Comparison of ENCODE assay signal across 1 cellular context in the genomic region with DNA sequence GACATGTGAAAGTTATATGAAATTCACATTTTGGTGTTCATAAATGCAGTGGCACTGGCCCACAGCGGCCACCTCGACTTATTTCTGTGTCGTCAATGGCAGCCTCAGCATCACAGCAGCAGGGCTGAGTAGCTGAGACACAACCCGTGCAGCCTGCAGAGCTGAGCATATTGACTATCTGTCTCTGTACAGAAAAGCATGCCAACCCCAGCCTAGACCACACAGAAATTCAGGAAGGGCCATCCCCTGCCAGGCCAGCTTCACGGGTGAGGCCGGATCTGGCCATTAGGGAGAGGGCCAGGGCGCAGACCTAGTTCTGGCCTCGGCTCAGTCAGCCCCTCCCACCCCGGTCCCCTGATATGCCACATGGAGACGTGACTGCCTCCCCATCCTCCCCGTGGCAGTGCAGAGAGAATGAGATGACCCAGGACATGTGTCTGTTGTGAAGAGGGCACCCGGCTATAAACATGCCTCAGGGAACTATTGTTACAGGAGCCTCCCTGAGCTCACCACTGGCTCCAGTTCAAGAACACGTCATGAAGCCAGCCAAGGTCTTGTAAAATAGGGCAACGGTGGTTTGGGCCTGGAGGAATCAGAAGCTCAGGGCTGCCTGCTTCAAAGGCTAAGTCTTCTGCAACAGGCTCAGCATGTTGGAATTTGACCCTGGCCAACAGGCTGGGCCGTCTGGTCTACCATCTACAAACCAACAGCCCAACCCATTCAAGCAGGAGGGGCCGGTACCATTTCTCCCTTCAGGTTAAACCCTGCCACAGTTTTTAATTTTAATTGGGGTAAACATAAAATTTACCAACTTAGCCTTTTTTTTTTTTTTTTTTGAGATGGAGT.
A peak's percentile ranks its signal among the peaks of the same experiment; 100 is the strongest.
TF ChIP-seq lines count a peak whose summit lies in the region.

No MANE protein-coding gene starts in this region.

TF ChIP-seq in HEK293, 187 proteins besides CTCF, POLR2A, EP300 and RAD21 (continued from another document and continues in another):
- TF ChIP-seq, protein P1, sequence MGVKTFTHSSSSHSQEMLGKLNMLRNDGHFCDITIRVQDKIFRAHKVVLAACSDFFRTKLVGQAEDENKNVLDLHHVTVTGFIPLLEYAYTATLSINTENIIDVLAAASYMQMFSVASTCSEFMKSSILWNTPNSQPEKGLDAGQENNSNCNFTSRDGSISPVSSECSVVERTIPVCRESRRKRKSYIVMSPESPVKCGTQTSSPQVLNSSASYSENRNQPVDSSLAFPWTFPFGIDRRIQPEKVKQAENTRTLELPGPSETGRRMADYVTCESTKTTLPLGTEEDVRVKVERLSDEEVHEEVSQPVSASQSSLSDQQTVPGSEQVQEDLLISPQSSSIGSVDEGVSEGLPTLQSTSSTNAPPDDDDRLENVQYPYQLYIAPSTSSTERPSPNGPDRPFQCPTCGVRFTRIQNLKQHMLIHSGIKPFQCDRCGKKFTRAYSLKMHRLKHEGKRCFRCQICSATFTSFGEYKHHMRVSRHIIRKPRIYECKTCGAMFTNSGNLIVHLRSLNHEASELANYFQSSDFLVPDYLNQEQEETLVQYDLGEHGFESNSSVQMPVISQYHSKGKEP (tag by site-specific recombination; IDR thresholded peaks at IDR 0.05) = peak; percentile 75; the same call in 1 of the 2 replicates
- TF ChIP-seq, protein P2, sequence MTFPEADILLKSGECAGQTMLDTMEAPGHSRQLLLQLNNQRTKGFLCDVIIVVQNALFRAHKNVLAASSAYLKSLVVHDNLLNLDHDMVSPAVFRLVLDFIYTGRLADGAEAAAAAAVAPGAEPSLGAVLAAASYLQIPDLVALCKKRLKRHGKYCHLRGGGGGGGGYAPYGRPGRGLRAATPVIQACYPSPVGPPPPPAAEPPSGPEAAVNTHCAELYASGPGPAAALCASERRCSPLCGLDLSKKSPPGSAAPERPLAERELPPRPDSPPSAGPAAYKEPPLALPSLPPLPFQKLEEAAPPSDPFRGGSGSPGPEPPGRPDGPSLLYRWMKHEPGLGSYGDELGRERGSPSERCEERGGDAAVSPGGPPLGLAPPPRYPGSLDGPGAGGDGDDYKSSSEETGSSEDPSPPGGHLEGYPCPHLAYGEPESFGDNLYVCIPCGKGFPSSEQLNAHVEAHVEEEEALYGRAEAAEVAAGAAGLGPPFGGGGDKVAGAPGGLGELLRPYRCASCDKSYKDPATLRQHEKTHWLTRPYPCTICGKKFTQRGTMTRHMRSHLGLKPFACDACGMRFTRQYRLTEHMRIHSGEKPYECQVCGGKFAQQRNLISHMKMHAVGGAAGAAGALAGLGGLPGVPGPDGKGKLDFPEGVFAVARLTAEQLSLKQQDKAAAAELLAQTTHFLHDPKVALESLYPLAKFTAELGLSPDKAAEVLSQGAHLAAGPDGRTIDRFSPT (tag by site-specific recombination; IDR thresholded peaks at IDR 0.05) = peak; percentile 81
- TF ChIP-seq ZIC2 (tag by site-specific recombination; IDR thresholded peaks at IDR 0.05) (peak; percentile 60), OVOL3 (tag by site-specific recombination; IDR thresholded peaks at IDR 0.05) (no peak), ZNF48 (tag by site-specific recombination; IDR thresholded peaks at IDR 0.05) (no peak), ZNF266 (tag by site-specific recombination; IDR thresholded peaks at IDR 0.05; ENCODE audit: low read depth) (no peak), SP3 (tag by site-specific recombination; IDR thresholded peaks at IDR 0.05) (peak; percentile 54), ZNF791 (tag by site-specific recombination; IDR thresholded peaks at IDR 0.05) (no peak), ZSCAN30 (tag by site-specific recombination; IDR thresholded peaks at IDR 0.05) (peak; percentile 67), ZNF701 (tag by site-specific recombination; IDR thresholded peaks at IDR 0.05) (no peak), ZNF114 (tag by site-specific recombination; IDR thresholded peaks at IDR 0.05) (no peak), ZBTB1 (tag by site-specific recombination; IDR thresholded peaks at IDR 0.05) (no peak), ZNF629 (tag by site-specific recombination; IDR thresholded peaks at IDR 0.05) (peak; percentile 96), ZNF473 (tag by site-specific recombination; IDR thresholded peaks at IDR 0.05) (no peak), ZNF600 (tag by site-specific recombination; IDR thresholded peaks at IDR 0.05) (peak; percentile 98), KLF10 (tag by site-specific recombination; IDR thresholded peaks at IDR 0.05) (peak; percentile 64), HOXD13 (CRISPR knock-in tag; IDR thresholded peaks at IDR 0.05; ENCODE audit: borderline replicate concordance) (peak; percentile 43; the same call in 1 of the 2 replicates), ZBTB17 (tag by site-specific recombination; IDR thresholded peaks at IDR 0.05) (peak; percentile 72), ZNF202 (tag by site-specific recombination; IDR thresholded peaks at IDR 0.05; ENCODE audit: borderline replicate concordance) (no peak)
- TF ChIP-seq, protein P3, sequence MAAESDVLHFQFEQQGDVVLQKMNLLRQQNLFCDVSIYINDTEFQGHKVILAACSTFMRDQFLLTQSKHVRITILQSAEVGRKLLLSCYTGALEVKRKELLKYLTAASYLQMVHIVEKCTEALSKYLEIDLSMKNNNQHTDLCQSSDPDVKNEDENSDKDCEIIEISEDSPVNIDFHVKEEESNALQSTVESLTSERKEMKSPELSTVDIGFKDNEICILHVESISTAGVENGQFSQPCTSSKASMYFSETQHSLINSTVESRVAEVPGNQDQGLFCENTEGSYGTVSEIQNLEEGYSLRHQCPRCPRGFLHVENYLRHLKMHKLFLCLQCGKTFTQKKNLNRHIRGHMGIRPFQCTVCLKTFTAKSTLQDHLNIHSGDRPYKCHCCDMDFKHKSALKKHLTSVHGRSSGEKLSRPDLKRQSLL (tag by site-specific recombination; IDR thresholded peaks at IDR 0.05) = peak; percentile 92
- TF ChIP-seq, protein P4, sequence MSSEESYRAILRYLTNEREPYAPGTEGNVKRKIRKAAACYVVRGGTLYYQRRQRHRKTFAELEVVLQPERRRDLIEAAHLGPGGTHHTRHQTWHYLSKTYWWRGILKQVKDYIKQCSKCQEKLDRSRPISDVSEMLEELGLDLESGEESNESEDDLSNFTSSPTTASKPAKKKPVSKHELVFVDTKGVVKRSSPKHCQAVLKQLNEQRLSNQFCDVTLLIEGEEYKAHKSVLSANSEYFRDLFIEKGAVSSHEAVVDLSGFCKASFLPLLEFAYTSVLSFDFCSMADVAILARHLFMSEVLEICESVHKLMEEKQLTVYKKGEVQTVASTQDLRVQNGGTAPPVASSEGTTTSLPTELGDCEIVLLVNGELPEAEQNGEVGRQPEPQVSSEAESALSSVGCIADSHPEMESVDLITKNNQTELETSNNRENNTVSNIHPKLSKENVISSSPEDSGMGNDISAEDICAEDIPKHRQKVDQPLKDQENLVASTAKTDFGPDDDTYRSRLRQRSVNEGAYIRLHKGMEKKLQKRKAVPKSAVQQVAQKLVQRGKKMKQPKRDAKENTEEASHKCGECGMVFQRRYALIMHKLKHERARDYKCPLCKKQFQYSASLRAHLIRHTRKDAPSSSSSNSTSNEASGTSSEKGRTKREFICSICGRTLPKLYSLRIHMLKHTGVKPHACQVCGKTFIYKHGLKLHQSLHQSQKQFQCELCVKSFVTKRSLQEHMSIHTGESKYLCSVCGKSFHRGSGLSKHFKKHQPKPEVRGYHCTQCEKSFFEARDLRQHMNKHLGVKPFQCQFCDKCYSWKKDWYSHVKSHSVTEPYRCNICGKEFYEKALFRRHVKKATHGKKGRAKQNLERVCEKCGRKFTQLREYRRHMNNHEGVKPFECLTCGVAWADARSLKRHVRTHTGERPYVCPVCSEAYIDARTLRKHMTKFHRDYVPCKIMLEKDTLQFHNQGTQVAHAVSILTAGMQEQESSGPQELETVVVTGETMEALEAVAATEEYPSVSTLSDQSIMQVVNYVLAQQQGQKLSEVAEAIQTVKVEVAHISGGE (tag by site-specific recombination; conservative IDR thresholded peaks at IDR 0.05; ENCODE audit: low read depth) = no peak
- TF ChIP-seq, protein P5, sequence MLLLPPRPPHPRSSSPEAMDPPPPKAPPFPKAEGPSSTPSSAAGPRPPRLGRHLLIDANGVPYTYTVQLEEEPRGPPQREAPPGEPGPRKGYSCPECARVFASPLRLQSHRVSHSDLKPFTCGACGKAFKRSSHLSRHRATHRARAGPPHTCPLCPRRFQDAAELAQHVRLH (tag by site-specific recombination; IDR thresholded peaks at IDR 0.05) = peak; percentile 61; the same call in 1 of the 2 replicates
- TF ChIP-seq, protein P6, sequence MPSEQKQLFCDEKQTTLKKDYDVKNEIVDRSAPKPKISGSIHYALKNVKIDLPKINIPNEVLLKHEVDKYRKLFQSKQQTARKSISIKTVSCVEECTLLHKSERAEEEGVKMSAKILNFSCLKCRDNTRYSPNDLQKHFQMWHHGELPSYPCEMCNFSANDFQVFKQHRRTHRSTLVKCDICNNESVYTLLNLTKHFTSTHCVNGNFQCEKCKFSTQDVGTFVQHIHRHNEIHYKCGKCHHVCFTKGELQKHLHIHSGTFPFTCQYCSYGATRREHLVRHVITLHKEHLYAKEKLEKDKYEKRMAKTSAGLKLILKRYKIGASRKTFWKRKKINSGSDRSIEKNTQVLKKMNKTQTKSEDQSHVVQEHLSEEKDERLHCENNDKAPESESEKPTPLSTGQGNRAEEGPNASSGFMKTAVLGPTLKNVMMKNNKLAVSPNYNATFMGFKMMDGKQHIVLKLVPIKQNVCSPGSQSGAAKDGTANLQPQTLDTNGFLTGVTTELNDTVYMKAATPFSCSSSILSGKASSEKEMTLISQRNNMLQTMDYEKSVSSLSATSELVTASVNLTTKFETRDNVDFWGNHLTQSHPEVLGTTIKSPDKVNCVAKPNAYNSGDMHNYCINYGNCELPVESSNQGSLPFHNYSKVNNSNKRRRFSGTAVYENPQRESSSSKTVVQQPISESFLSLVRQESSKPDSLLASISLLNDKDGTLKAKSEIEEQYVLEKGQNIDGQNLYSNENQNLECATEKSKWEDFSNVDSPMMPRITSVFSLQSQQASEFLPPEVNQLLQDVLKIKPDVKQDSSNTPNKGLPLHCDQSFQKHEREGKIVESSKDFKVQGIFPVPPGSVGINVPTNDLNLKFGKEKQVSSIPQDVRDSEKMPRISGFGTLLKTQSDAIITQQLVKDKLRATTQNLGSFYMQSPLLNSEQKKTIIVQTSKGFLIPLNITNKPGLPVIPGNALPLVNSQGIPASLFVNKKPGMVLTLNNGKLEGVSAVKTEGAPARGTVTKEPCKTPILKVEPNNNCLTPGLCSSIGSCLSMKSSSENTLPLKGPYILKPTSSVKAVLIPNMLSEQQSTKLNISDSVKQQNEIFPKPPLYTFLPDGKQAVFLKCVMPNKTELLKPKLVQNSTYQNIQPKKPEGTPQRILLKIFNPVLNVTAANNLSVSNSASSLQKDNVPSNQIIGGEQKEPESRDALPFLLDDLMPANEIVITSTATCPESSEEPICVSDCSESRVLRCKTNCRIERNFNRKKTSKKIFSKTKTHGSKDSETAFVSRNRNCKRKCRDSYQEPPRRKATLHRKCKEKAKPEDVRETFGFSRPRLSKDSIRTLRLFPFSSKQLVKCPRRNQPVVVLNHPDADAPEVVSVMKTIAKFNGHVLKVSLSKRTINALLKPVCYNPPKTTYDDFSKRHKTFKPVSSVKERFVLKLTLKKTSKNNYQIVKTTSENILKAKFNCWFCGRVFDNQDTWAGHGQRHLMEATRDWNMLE (tag by site-specific recombination; conservative IDR thresholded peaks at IDR 0.05; ENCODE audit: low read depth) = 0 out of 2 replicates have a peak, but pooled peaks have one; percentile 25
- TF ChIP-seq, protein P7, sequence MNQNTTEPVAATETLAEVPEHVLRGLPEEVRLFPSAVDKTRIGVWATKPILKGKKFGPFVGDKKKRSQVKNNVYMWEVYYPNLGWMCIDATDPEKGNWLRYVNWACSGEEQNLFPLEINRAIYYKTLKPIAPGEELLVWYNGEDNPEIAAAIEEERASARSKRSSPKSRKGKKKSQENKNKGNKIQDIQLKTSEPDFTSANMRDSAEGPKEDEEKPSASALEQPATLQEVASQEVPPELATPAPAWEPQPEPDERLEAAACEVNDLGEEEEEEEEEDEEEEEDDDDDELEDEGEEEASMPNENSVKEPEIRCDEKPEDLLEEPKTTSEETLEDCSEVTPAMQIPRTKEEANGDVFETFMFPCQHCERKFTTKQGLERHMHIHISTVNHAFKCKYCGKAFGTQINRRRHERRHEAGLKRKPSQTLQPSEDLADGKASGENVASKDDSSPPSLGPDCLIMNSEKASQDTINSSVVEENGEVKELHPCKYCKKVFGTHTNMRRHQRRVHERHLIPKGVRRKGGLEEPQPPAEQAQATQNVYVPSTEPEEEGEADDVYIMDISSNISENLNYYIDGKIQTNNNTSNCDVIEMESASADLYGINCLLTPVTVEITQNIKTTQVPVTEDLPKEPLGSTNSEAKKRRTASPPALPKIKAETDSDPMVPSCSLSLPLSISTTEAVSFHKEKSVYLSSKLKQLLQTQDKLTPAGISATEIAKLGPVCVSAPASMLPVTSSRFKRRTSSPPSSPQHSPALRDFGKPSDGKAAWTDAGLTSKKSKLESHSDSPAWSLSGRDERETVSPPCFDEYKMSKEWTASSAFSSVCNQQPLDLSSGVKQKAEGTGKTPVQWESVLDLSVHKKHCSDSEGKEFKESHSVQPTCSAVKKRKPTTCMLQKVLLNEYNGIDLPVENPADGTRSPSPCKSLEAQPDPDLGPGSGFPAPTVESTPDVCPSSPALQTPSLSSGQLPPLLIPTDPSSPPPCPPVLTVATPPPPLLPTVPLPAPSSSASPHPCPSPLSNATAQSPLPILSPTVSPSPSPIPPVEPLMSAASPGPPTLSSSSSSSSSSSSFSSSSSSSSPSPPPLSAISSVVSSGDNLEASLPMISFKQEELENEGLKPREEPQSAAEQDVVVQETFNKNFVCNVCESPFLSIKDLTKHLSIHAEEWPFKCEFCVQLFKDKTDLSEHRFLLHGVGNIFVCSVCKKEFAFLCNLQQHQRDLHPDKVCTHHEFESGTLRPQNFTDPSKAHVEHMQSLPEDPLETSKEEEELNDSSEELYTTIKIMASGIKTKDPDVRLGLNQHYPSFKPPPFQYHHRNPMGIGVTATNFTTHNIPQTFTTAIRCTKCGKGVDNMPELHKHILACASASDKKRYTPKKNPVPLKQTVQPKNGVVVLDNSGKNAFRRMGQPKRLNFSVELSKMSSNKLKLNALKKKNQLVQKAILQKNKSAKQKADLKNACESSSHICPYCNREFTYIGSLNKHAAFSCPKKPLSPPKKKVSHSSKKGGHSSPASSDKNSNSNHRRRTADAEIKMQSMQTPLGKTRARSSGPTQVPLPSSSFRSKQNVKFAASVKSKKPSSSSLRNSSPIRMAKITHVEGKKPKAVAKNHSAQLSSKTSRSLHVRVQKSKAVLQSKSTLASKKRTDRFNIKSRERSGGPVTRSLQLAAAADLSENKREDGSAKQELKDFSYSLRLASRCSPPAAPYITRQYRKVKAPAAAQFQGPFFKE (tag by site-specific recombination; IDR thresholded peaks at IDR 0.05; ENCODE audit: borderline replicate concordance) = no peak
- TF ChIP-seq, protein P8, sequence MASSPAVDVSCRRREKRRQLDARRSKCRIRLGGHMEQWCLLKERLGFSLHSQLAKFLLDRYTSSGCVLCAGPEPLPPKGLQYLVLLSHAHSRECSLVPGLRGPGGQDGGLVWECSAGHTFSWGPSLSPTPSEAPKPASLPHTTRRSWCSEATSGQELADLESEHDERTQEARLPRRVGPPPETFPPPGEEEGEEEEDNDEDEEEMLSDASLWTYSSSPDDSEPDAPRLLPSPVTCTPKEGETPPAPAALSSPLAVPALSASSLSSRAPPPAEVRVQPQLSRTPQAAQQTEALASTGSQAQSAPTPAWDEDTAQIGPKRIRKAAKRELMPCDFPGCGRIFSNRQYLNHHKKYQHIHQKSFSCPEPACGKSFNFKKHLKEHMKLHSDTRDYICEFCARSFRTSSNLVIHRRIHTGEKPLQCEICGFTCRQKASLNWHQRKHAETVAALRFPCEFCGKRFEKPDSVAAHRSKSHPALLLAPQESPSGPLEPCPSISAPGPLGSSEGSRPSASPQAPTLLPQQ (tag by site-specific recombination; IDR thresholded peaks at IDR 0.05) = peak; percentile 95
